Comparison of ENCODE assay signal across 1 cellular context in the genomic region with DNA sequence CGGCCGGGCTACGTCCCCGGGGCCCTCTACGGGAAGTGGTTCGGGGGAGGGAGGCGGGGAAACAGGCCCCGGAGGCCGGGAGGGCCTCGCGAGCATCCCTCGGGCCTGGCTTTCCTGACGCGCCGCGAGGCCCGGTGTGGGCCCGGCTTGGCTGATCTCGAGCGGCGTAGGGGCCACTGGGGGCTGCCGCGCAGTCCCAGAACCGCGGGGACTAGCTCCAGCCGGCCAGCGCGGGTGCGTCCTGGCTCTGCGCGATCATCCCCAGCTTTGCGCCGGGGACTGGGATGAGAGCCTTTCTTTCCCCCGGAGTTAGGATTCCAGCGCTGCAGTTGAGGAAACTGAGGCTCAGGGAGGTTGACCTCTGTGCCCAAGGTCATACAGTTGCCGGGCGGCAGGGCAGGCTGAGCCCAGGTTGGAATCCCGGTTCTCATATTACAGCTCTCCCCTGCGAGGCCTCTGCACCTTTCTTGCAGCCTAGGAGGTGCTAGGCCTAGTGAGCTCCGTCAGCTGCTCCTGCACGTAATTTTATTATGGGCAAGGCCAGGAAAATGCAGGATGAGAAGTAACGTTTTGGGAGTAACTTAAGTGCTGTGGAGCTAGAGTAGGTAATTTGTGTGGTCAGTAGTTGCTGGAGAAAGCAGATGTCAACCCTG.
A peak's percentile ranks its signal among the peaks of the same experiment; 100 is the strongest.
TF ChIP-seq lines count a peak whose summit lies in the region.

No MANE protein-coding gene starts in this region.

TF ChIP-seq in HEK293, 187 proteins besides CTCF, POLR2A, EP300 and RAD21 (continued from another document):
- no peak for TF ChIP-seq SALL2 (tag by site-specific recombination; IDR thresholded peaks at IDR 0.05; ENCODE audit: borderline replicate concordance)
- no peak for TF ChIP-seq ZNF214 (tag by site-specific recombination; IDR thresholded peaks at IDR 0.05; ENCODE audit: borderline replicate concordance)
- TF ChIP-seq SP2 (tag by site-specific recombination; IDR thresholded peaks at IDR 0.05): no peak
- TF ChIP-seq, protein P1, sequence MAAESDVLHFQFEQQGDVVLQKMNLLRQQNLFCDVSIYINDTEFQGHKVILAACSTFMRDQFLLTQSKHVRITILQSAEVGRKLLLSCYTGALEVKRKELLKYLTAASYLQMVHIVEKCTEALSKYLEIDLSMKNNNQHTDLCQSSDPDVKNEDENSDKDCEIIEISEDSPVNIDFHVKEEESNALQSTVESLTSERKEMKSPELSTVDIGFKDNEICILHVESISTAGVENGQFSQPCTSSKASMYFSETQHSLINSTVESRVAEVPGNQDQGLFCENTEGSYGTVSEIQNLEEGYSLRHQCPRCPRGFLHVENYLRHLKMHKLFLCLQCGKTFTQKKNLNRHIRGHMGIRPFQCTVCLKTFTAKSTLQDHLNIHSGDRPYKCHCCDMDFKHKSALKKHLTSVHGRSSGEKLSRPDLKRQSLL (tag by site-specific recombination; IDR thresholded peaks at IDR 0.05): no peak
- TF ChIP-seq, protein P2, sequence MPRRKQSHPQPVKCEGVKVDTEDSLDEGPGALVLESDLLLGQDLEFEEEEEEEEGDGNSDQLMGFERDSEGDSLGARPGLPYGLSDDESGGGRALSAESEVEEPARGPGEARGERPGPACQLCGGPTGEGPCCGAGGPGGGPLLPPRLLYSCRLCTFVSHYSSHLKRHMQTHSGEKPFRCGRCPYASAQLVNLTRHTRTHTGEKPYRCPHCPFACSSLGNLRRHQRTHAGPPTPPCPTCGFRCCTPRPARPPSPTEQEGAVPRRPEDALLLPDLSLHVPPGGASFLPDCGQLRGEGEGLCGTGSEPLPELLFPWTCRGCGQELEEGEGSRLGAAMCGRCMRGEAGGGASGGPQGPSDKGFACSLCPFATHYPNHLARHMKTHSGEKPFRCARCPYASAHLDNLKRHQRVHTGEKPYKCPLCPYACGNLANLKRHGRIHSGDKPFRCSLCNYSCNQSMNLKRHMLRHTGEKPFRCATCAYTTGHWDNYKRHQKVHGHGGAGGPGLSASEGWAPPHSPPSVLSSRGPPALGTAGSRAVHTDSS (tag by site-specific recombination; IDR thresholded peaks at IDR 0.05): no peak
- TF ChIP-seq GLI4 (tag by site-specific recombination; IDR thresholded peaks at IDR 0.05): no peak
- TF ChIP-seq ZBTB8A (tag by site-specific recombination; IDR thresholded peaks at IDR 0.05): peak; percentile 41; the same call in 1 of the 2 replicates
- no peak for TF ChIP-seq ZNF776 (tag by site-specific recombination; IDR thresholded peaks at IDR 0.05; ENCODE audit: borderline replicate concordance)
- TF ChIP-seq MZF1 (tag by site-specific recombination; IDR thresholded peaks at IDR 0.05; ENCODE audit: borderline replicate concordance): no peak
- TF ChIP-seq OVOL3 (tag by site-specific recombination; IDR thresholded peaks at IDR 0.05): no peak
- no peak for TF ChIP-seq KLF8 (tag by site-specific recombination; IDR thresholded peaks at IDR 0.05)
- peak; percentile 61; the same call in 1 of the 2 replicates for TF ChIP-seq ZNF394 (tag by site-specific recombination; IDR thresholded peaks at IDR 0.05; ENCODE audit: borderline replicate concordance)
- TF ChIP-seq, protein P3, sequence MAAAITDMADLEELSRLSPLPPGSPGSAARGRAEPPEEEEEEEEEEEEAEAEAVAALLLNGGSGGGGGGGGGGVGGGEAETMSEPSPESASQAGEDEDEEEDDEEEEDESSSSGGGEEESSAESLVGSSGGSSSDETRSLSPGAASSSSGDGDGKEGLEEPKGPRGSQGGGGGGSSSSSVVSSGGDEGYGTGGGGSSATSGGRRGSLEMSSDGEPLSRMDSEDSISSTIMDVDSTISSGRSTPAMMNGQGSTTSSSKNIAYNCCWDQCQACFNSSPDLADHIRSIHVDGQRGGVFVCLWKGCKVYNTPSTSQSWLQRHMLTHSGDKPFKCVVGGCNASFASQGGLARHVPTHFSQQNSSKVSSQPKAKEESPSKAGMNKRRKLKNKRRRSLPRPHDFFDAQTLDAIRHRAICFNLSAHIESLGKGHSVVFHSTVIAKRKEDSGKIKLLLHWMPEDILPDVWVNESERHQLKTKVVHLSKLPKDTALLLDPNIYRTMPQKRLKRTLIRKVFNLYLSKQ (tag by site-specific recombination; IDR thresholded peaks at IDR 0.05; ENCODE audit: borderline replicate concordance): no peak
- no peak for TF ChIP-seq SCRT2 (tag by site-specific recombination; IDR thresholded peaks at IDR 0.05)
- TF ChIP-seq, protein P4, sequence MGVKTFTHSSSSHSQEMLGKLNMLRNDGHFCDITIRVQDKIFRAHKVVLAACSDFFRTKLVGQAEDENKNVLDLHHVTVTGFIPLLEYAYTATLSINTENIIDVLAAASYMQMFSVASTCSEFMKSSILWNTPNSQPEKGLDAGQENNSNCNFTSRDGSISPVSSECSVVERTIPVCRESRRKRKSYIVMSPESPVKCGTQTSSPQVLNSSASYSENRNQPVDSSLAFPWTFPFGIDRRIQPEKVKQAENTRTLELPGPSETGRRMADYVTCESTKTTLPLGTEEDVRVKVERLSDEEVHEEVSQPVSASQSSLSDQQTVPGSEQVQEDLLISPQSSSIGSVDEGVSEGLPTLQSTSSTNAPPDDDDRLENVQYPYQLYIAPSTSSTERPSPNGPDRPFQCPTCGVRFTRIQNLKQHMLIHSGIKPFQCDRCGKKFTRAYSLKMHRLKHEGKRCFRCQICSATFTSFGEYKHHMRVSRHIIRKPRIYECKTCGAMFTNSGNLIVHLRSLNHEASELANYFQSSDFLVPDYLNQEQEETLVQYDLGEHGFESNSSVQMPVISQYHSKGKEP (tag by site-specific recombination; IDR thresholded peaks at IDR 0.05): no peak
- TF ChIP-seq, protein P5, sequence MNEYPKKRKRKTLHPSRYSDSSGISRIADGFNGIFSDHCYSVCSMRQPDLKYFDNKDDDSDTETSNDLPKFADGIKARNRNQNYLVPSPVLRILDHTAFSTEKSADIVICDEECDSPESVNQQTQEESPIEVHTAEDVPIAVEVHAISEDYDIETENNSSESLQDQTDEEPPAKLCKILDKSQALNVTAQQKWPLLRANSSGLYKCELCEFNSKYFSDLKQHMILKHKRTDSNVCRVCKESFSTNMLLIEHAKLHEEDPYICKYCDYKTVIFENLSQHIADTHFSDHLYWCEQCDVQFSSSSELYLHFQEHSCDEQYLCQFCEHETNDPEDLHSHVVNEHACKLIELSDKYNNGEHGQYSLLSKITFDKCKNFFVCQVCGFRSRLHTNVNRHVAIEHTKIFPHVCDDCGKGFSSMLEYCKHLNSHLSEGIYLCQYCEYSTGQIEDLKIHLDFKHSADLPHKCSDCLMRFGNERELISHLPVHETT (tag by site-specific recombination; IDR thresholded peaks at IDR 0.05): no peak
- TF ChIP-seq BCL11A (tag by site-specific recombination; IDR thresholded peaks at IDR 0.05; ENCODE audit: low read depth): no peak
- no peak for TF ChIP-seq ZNF354C (tag by site-specific recombination; IDR thresholded peaks at IDR 0.05; ENCODE audit: borderline replicate concordance, low read depth)
